ENCODE assay signal across 16 cellular contexts in genomic region chr10:59833810-59834209, GRCh38.
DNase-seq lines count a peak whose midpoint lies in the region; ATAC-seq and TF ChIP-seq lines count a peak whose summit lies in the region.
"Had no signal": no experiment of that assay in that cellular context is flagged by ENCODE, and none has a peak within 500 bp of the region (broad histone marks: within the 10 kb centered on the region; RNA-seq: fewer than 3 reads in every experiment).

No MANE protein-coding gene starts in this region.

- H3F3A ChIP-seq in DOHH2 (ENCODE audit: control insufficient read depth, insufficient read depth), result peaks cover 37% of the 10 kb centered on the region

- peak overlapping the region; percentile 85 for H3K4me2 ChIP-seq in DOHH2 (ENCODE audit: low read length)
- H3K4me2 ChIP-seq in HCT116 (ENCODE audit: low read length), result no peak overlapping the region

- H3K36me3 ChIP-seq in DOHH2 (ENCODE audit: control insufficient read depth, low read length), result peaks cover 40% of the 10 kb centered on the region
- H3K36me3 ChIP-seq in HCT116 (ENCODE audit: control insufficient read depth in 1 of 2, insufficient read depth in 2 of 2, low read length in 2 of 2), result 0 out of 4 replicates have a peak, but pooled peaks cover 0 to 4% of the 10 kb centered on the region in 2 experiments
- peaks cover 0 to 13% of the 10 kb centered on the region in 2 donors for H3K36me3 ChIP-seq in psoas muscle (ENCODE audit: insufficient read depth in 1 of 2, low read depth in 1 of 2)

- H3K36me3 Mint-ChIP-seq in naive B cell, result peaks cover 0 to 8% of the 10 kb centered on the region in 2 donors
- peaks cover 21% of the 10 kb centered on the region for H3K36me3 Mint-ChIP-seq in activated naive CD4-positive, alpha-beta T cell treated with anti-CD3 and anti-CD28 coated beads, Interleukin-2, amount 10 ng/mL, durations not matched to agents 7 days and 5 days

- peaks cover 47 to 69% (median 59%) of the 10 kb centered on the region in 3 donors for H3K4me1 Mint-ChIP-seq in naive B cell
- H3K4me1 Mint-ChIP-seq in activated naive CD4-positive, alpha-beta T cell treated with anti-CD3 and anti-CD28 coated beads, Interleukin-2, amount 10 ng/mL, durations not matched to agents 7 days and 5 days, result peaks cover 19% of the 10 kb centered on the region

- DNase-seq in HCT116 (ENCODE audit: low read depth, low spot score) (no peak), SW480 (ENCODE audit: low spot score) (peak; percentile 1), naive B cell (peak; percentile 11), psoas muscle (no peak), GDM1 (lab: John Stamatoyannopoulos, UW) (no peak), DMS114 treated with DMSO at 0.1 percent for 48 hours (lab: John Stamatoyannopoulos, UW; ENCODE audit: unreplicated experiment) (no peak)
- DNase-seq in activated naive CD4-positive, alpha-beta T cell treated with anti-CD3 and anti-CD28 coated beads, Interleukin-2, amount 10 ng/mL, durations not matched to agents 7 days and 5 days, result no peak
- DNase-seq: activated CD4-positive, alpha-beta T cell treated with anti-CD3 and anti-CD28 coated beads, Interleukin-2, amount 50 U/mL, for 4 hours; activated naive CD4-positive, alpha-beta T cell treated with Interleukin-2 at 50 U/mL for 16 hours; activated T-cell treated with anti-CD3 and anti-CD28 coated beads for 4 hours; NCI-H1930; NCI-H526 treated with DMSO at 0.1 percent for 48 hours had no signal

- POLR2A ChIA-PET in HCT116 (lab: Charles Lee), result no interaction called here

- RAD21 ChIA-PET in HCT116 (lab: Charles Lee; ENCODE audit: low non-redundant PET in 1 of 2, low total read pairs in 2 of 2, uncharacterized antibody in 2 of 2, unreplicated experiment in 2 of 2), result no interaction called here

- no peaks in the 10 kb centered on the region for H3K9me3 Mint-ChIP-seq in naive B cell
- no peaks in the 10 kb centered on the region for H3K9me3 Mint-ChIP-seq in activated naive CD4-positive, alpha-beta T cell treated with anti-CD3 and anti-CD28 coated beads, Interleukin-2, amount 10 ng/mL, durations not matched to agents 7 days and 5 days

- CTCF ChIA-PET in HCT116 (lab: Charles Lee), result interaction anchor here (2.1 kb wide), 1 partner anchor 207 kb away, joined by 5 read pairs; no protein-coding TSS in a partner anchor
- CTCF ChIA-PET in activated naive CD4-positive, alpha-beta T cell treated with anti-CD3 and anti-CD28 coated beads, Interleukin-2, amount 10 ng/mL, durations not matched to agents 7 days and 5 days (lab: Charles Lee), result interaction anchor here (1.1 to 2.4 kb wide), 2 partner anchors 72 to 207 kb away, joined by 3 to 6 read pairs; partner anchors contain the start of gene CCDC6

- H3K27me3 ChIP-seq in DOHH2 (ENCODE audit: control insufficient read depth, low read length) (no peaks in the 10 kb centered on the region), HCT116 (ENCODE audit: insufficient read depth, low read length) (no peaks in the 10 kb centered on the region), psoas muscle (ENCODE audit: insufficient read depth in 3 of 3, low read length in 2 of 3) (no peaks in the 10 kb centered on the region)
- H3K27me3 ChIP-seq: gastroesophageal sphincter had no signal

- H3K9me2 ChIP-seq in DOHH2 (replicated peaks; ENCODE audit: control insufficient read depth, low read length), result no peaks in the 10 kb centered on the region
- H3K9me2 ChIP-seq in HCT116 (ENCODE audit: insufficient read depth), result no peaks in the 10 kb centered on the region

- no peak overlapping the region for H2AFZ ChIP-seq in HCT116 (ENCODE audit: low read depth, low read length, poor library complexity, severe bottlenecking)

- H3K79me2 ChIP-seq in DOHH2 (ENCODE audit: control insufficient read depth, low read length) (peaks cover 54% of the 10 kb centered on the region), HCT116 (ENCODE audit: insufficient read depth, low read length) (peaks cover 5% of the 10 kb centered on the region; the same call in 1 of the 2 replicates)

- H4K20me1 ChIP-seq in DOHH2 (ENCODE audit: control insufficient read depth, insufficient read depth, low read depth, low read length), result no peaks in the 10 kb centered on the region
- H4K20me1 ChIP-seq in HCT116 (ENCODE audit: insufficient read depth), result peaks cover 11% of the 10 kb centered on the region; the same call in 1 of the 2 replicates

- H3K9me3 ChIP-seq in DOHH2 (ENCODE audit: control insufficient read depth, insufficient read depth, low read length), result no peaks in the 10 kb centered on the region
- no peaks in the 10 kb centered on the region for H3K9me3 ChIP-seq in HCT116 (ENCODE audit: control insufficient read depth in 1 of 2, insufficient read depth in 1 of 2, low read depth in 1 of 2, low read length in 2 of 2)
- no peaks in the 10 kb centered on the region for H3K9me3 ChIP-seq in psoas muscle
- H3K9me3 ChIP-seq: gastroesophageal sphincter had no signal

- H3K27ac Mint-ChIP-seq in naive B cell, result peak overlapping the region; percentile 39 to 92 (median 72)
- H3K27ac Mint-ChIP-seq in activated naive CD4-positive, alpha-beta T cell treated with anti-CD3 and anti-CD28 coated beads, Interleukin-2, amount 10 ng/mL, durations not matched to agents 7 days and 5 days, result no peak overlapping the region

- ATAC-seq in HCT116 (no peak), naive B cell (ENCODE audit: low read depth in 2 of 2) (peak; percentile 46), psoas muscle (no peak)
- ATAC-seq: gastroesophageal sphincter, left lobe of liver, sciatic nerve had no signal

- H3K4me3 Mint-ChIP-seq in naive B cell, result peak overlapping the region; percentile 49 to 88 (median 84)
- no peak overlapping the region for H3K4me3 Mint-ChIP-seq in activated naive CD4-positive, alpha-beta T cell treated with anti-CD3 and anti-CD28 coated beads, Interleukin-2, amount 10 ng/mL, durations not matched to agents 7 days and 5 days

- no TSS peak for BruUV-seq in HCT116 (replicated peaks; lab: Mats Ljungman, UMichigan)

- TF ChIP-seq POLR2A in HCT116 (IDR thresholded peaks at IDR 0.05; ENCODE audit: borderline replicate concordance, extremely low read depth, insufficient read depth, insufficient read length), result no peak

- intact Hi-C loops in HCT116 (cut with micrococcal nuclease), result loop anchor here (5.0 to 10.0 kb wide), 2 partner anchors 879 to 1047 kb away; no protein-coding TSS in a partner anchor
- intact Hi-C loops in psoas muscle (cut with DNase I), result loop anchor here in 1 of 2 donors (5.0 to 10.0 kb wide), 2 partner anchors 201 to 207 kb away; no protein-coding TSS in a partner anchor

- no peaks in the 10 kb centered on the region for H3K27me3 Mint-ChIP-seq in naive B cell
- H3K27me3 Mint-ChIP-seq in activated naive CD4-positive, alpha-beta T cell treated with anti-CD3 and anti-CD28 coated beads, Interleukin-2, amount 10 ng/mL, durations not matched to agents 7 days and 5 days, result no peaks in the 10 kb centered on the region

- H3K27ac ChIP-seq in DOHH2 (ENCODE audit: low read depth, low read length), result peak overlapping the region; percentile 90
- H3K27ac ChIP-seq in HCT116 (ENCODE audit: low read depth, low read length), result no peak overlapping the region
- no peak overlapping the region for H3K27ac ChIP-seq in psoas muscle
- H3K27ac ChIP-seq: gastroesophageal sphincter had no signal

- TF ChIP-seq RAD21 in HCT116 (IDR thresholded peaks at IDR 0.05; ENCODE audit: low read depth), result 0 out of 2 replicates have a peak, but pooled peaks have one; percentile 11

- TF ChIP-seq CTCF in DOHH2 (IDR thresholded peaks at IDR 0.05; ENCODE audit: low read depth, low read length, poor library complexity, severe bottlenecking), result peak; percentile 50
- TF ChIP-seq CTCF in HCT116 (IDR thresholded peaks at IDR 0.05 in 2 of 3, conservative IDR thresholded peaks at IDR 0.05 in 1 of 3; ENCODE audit: borderline replicate concordance in 1 of 3, insufficient read depth in 1 of 3, low read depth in 2 of 3, low read length in 2 of 3), result no peak
- no peak for TF ChIP-seq CTCF in psoas muscle (IDR thresholded peaks at IDR 0.05)

- no peak overlapping the region for H3K9ac ChIP-seq in HCT116 (ENCODE audit: low read length)

- H3K4me1 ChIP-seq in DOHH2 (ENCODE audit: control insufficient read depth, low read length) (peaks cover 77% of the 10 kb centered on the region), HCT116 (ENCODE audit: control insufficient read depth in 1 of 2, insufficient read depth in 2 of 2, low read length in 2 of 2) (no peaks in the 10 kb centered on the region), psoas muscle (peaks cover 20% of the 10 kb centered on the region)

- H3K4me3 ChIP-seq in DOHH2 (ENCODE audit: low read length) (peak overlapping the region; percentile 60), HCT116 (replicated peaks in 1 of 2; ENCODE audit: low read depth in 1 of 2, low read length in 2 of 2) (no peak overlapping the region), psoas muscle (no peak overlapping the region)
- H3K4me3 ChIP-seq: gastroesophageal sphincter had no signal

- WGBS in psoas muscle, 3 donors, result 64 to 78% (median 70%) methylated on average over 4 of the region's 4 CpGs

TF ChIP-seq in HCT116, 20 proteins besides CTCF, POLR2A, EP300 and RAD21:
- no peak for TF ChIP-seq TCF7L2 (IDR thresholded peaks at IDR 0.05; ENCODE audit: borderline replicate concordance, extremely low read depth, insufficient read depth, insufficient read length)
- TF ChIP-seq EZH2 (IDR thresholded peaks at IDR 0.05), result no peak
- TF ChIP-seq MAX (IDR thresholded peaks at IDR 0.05), result no peak
- no peak for TF ChIP-seq EZH2phosphoT487 (IDR thresholded peaks at IDR 0.05; ENCODE audit: borderline replicate concordance)
- no peak for TF ChIP-seq ZNF274 (IDR thresholded peaks at IDR 0.05; ENCODE audit: low read depth, low read length)
- no peak for TF ChIP-seq CEBPB (IDR thresholded peaks at IDR 0.05; ENCODE audit: low read depth)

Comparison
In these comparisons a context has a peak if more than half of its experiments do, and no peak if none do; other contexts are left out.
1. ATAC-seq: peak in naive B cell (2 of 2); none in HCT116 (single experiment) and psoas muscle (0 of 4).
2. DNase-seq: peak in SW480 (single experiment) and naive B cell (single experiment); none in HCT116 (single experiment), psoas muscle (0 of 2), GDM1 (single experiment), activated naive CD4-positive, alpha-beta T cell treated with anti-CD3 and anti-CD28 coated beads, Interleukin-2, amount 10 ng/mL, durations not matched to agents 7 days and 5 days (single experiment) and DMS114 treated with DMSO at 0.1 percent for 48 hours (single experiment).